23 cellular contexts compared by ENCODE assay signal in genomic region chr16:58497935-58498334, GRCh38. TPM values are rescaled to one million over a fixed set of nuclear protein-coding genes. Genes with fewer than 3 reads are reported as not detected.
DNase-seq lines count a peak whose midpoint lies in the region; ATAC-seq and TF ChIP-seq lines count a peak whose summit lies in the region.
"Had no signal": no experiment of that assay in that cellular context is flagged by ENCODE, and none has a peak within 500 bp of the region (broad histone marks: within the 10 kb centered on the region; RNA-seq: fewer than 3 reads in every experiment).

No MANE protein-coding gene starts in this region.

- TF ChIP-seq CTCF in heart right ventricle (IDR thresholded peaks at IDR 0.05) (no peak), type B pancreatic cell (conservative IDR thresholded peaks at IDR 0.05) (no peak), osteocyte (IDR thresholded peaks at IDR 0.05) (no peak)

- H3K4me1 Mint-ChIP-seq in type B pancreatic cell (ENCODE audit: unreplicated experiment) (peaks cover 22% of the 10 kb centered on the region), osteocyte (ENCODE audit: unreplicated experiment) (peaks cover 19% of the 10 kb centered on the region)

- H3K4me3 Mint-ChIP-seq in type B pancreatic cell (no peak overlapping the region), osteocyte (ENCODE audit: unreplicated experiment) (no peak overlapping the region)
- H3K4me3 Mint-ChIP-seq: activated CD4-positive, alpha-beta memory T cell treated with anti-CD3 and anti-CD28 coated beads for 36 hours; CD8-positive, alpha-beta T cell; stimulated activated naive CD8-positive, alpha-beta T cell treated with anti-CD3 and anti-CD28 coated beads, Interleukin-15, Interleukin-2, amounts not matched to agents 100 ng/mL and 50 ng/mL, for 24 hours had no signal

- intact Hi-C loops in heart right ventricle (cut with DNase I): loop anchor here in 1 of 10 donors (10.0 kb wide), 1 partner anchor 257 kb away; no protein-coding TSS in a partner anchor
- intact Hi-C loops in Right ventricle myocardium superior (cut with DNase I): no loop called here

- WGBS in heart right ventricle, 2 donors: 71 to 72% methylated on average over 5 of the region's 5 CpGs

- H3K27ac Mint-ChIP-seq in type B pancreatic cell (peak overlapping the region; percentile 46), osteocyte (ENCODE audit: unreplicated experiment) (no peak overlapping the region)
- H3K27ac Mint-ChIP-seq: activated CD4-positive, alpha-beta memory T cell treated with anti-CD3 and anti-CD28 coated beads for 36 hours; CD8-positive, alpha-beta T cell; stimulated activated naive CD8-positive, alpha-beta T cell treated with anti-CD3 and anti-CD28 coated beads, Interleukin-15, Interleukin-2, amounts not matched to agents 100 ng/mL and 50 ng/mL, for 24 hours had no signal

- H3K9me3 ChIP-seq in heart right ventricle: no peaks in the 10 kb centered on the region
- H3K9me3 ChIP-seq: prostate gland, SJCRH30, thyroid gland had no signal

- H3K36me3 Mint-ChIP-seq in type B pancreatic cell: no peaks in the 10 kb centered on the region
- H3K36me3 Mint-ChIP-seq in osteocyte (ENCODE audit: unreplicated experiment): no peaks in the 10 kb centered on the region
- H3K36me3 Mint-ChIP-seq: activated CD4-positive, alpha-beta memory T cell treated with anti-CD3 and anti-CD28 coated beads for 36 hours; CD8-positive, alpha-beta T cell had no signal

- H3K9me3 Mint-ChIP-seq in type B pancreatic cell (no peaks in the 10 kb centered on the region), osteocyte (ENCODE audit: unreplicated experiment) (no peaks in the 10 kb centered on the region)
- H3K9me3 Mint-ChIP-seq: activated CD4-positive, alpha-beta memory T cell treated with anti-CD3 and anti-CD28 coated beads for 36 hours; CD8-positive, alpha-beta T cell; stimulated activated naive CD8-positive, alpha-beta T cell treated with anti-CD3 and anti-CD28 coated beads, Interleukin-15, Interleukin-2, amounts not matched to agents 100 ng/mL and 50 ng/mL, for 24 hours had no signal

- peaks cover 21 to 78% (median 34%) of the 10 kb centered on the region in 9 donors for H3K4me1 ChIP-seq in heart right ventricle
- H3K4me1 ChIP-seq: prostate gland had no signal

- no peaks in the 10 kb centered on the region for H3K27me3 Mint-ChIP-seq in type B pancreatic cell
- H3K27me3 Mint-ChIP-seq in osteocyte (ENCODE audit: unreplicated experiment): no peaks in the 10 kb centered on the region

- H3K27ac ChIP-seq in heart right ventricle (peak overlapping the region in 7 of 10 donors; percentile 19 to 86 (median 43)), angular gyrus (ENCODE audit: low read depth, low read length) (peak overlapping the region; percentile 99), layer of hippocampus (ENCODE audit: low read depth, low read length) (peak overlapping the region; percentile 97)
- H3K27ac ChIP-seq: prostate gland, SJCRH30, thyroid gland had no signal

- no peak for DNase-seq in heart right ventricle
- no peak for DNase-seq in Right ventricle myocardium superior
- no peak for DNase-seq in type B pancreatic cell (ENCODE audit: extremely low spot score, unreplicated experiment)
- no peak for DNase-seq in osteocyte (ENCODE audit: extremely low spot score, unreplicated experiment)
- DNase-seq in DMS 273 treated with DMSO at 0.1 percent for 48 hours (lab: John Stamatoyannopoulos, UW): no peak
- DNase-seq: activated CD4-positive, alpha-beta memory T cell treated with anti-CD3 and anti-CD28 coated beads for 36 hours; activated CD8-positive, alpha-beta memory T cell treated with anti-CD3 and anti-CD28 coated beads, Interleukin-2, amount 50 U/mL, for 4 hours; cerebellar nuclear complex; erythroblast; foreskin fibroblast; mammary epithelial cell; NCI-H1092 treated with DMSO at 0.1 percent for 48 hours; NCI-H187; NCI-H524; SJCRH30; thyroid gland had no signal

- H3K27me3 ChIP-seq in heart right ventricle: peaks cover 0 to 34% (median 0%) of the 10 kb centered on the region in 7 donors
- peaks cover 5% of the 10 kb centered on the region for H3K27me3 ChIP-seq in layer of hippocampus (ENCODE audit: control insufficient read depth, insufficient read depth, low read length)
- H3K27me3 ChIP-seq: thyroid gland had no signal

- H3K4me3 ChIP-seq in heart right ventricle: no peak overlapping the region
- H3K4me3 ChIP-seq: prostate gland, SJCRH30, thyroid gland had no signal

- H3K36me3 ChIP-seq in heart right ventricle: peaks cover 0 to 43% (median 0%) of the 10 kb centered on the region in 9 donors
- H3K36me3 ChIP-seq: prostate gland, SJCRH30, thyroid gland had no signal

- ATAC-seq in heart right ventricle (no peak), Right ventricle myocardium superior (ENCODE audit: poor library complexity) (no peak), esophagus mucosa (no peak)
- ATAC-seq: CD8-positive, alpha-beta T cell; Panc1 had no signal

RNA-seq across cellular contexts. Expression of gene NDRG4, which starts 2.0 kb away (rescaled TPM):
- total RNA-seq in heart right ventricle (100 to 1,000 TPM; 336 to 821 (median 630) TPM), Right ventricle myocardium superior (290 TPM), type B pancreatic cell (ENCODE audit: low replicate concordance) (23.7 and 42.9 TPM in 2 replicates), osteocyte (10.5 and 13.1 TPM in 2 replicates), esophagus mucosa (31.6 TPM)
- polyA plus RNA-seq in heart right ventricle: 100 to 1,000 TPM; 286 to 507 TPM
- total RNA-seq: CD8-positive, alpha-beta T cell had no signal

RNA-seq across cellular contexts. Expression of gene SETD6, which starts 17.4 kb away (rescaled TPM):
- total RNA-seq in heart right ventricle (10 to 100 TPM in 8 of 10 donors, 1 to 10 TPM in 2; 8.9 to 16.0 (median 11.8) TPM), Right ventricle myocardium superior (14.4 TPM), type B pancreatic cell (ENCODE audit: low replicate concordance) (32.6 and 36.5 TPM in 2 replicates), osteocyte (17.3 and 19.9 TPM in 2 replicates), esophagus mucosa (11.7 TPM)
- polyA plus RNA-seq in heart right ventricle: 10 to 100 TPM; 11.8 to 18.9 TPM

Comparison
In these comparisons a context has a peak if more than half of its experiments do, and no peak if none do; other contexts are left out.
1. H3K27ac ChIP-seq: peak in every context shown above with its lines; median percentile 99 in angular gyrus; 97 in layer of hippocampus; 43 in heart right ventricle.